Comparison of ENCODE assay signal across 9 cellular contexts in genomic region chr15:78059110-78059839, GRCh38. TPM values are rescaled to one million over a fixed set of nuclear protein-coding genes. Genes with fewer than 3 reads are reported as not detected.
DNase-seq lines count a peak whose midpoint lies in the region; ATAC-seq and TF ChIP-seq lines count a peak whose summit lies in the region.
"Had no signal": no experiment of that assay in that cellular context is flagged by ENCODE, and none has a peak within 500 bp of the region (broad histone marks: within the 10 kb centered on the region; RNA-seq: fewer than 3 reads in every experiment).

No MANE protein-coding gene starts in this region.

- TF ChIP-seq POLR2A in gastrocnemius medialis (IDR thresholded peaks at IDR 0.05), result no peak

- peak overlapping the region; percentile 11 for H3K4me2 ChIP-seq in GM23248 (ENCODE audit: unreplicated experiment)

- H3K9me3 ChIP-seq in GM23248 (ENCODE audit: low read depth) (no peaks in the 10 kb centered on the region), gastrocnemius medialis (no peaks in the 10 kb centered on the region)

- 43 to 47% methylated on average over 3 of the region's 3 CpGs for WGBS in GM23248 (ENCODE audit: low coverage in 1 of 2, low lambda C conversion rate in 2 of 2, missing lambda C conversion rate in 2 of 2), 2 experiments

- H3K79me2 ChIP-seq in GM23248 (ENCODE audit: insufficient read depth), result peaks cover 97% of the 10 kb centered on the region

- in situ Hi-C loops in GM23248 (cut with MboI), result no loop called here
- in situ Hi-C loops in gastrocnemius medialis (cut with MboI; ENCODE audit: low sequenced_read_pairs in 4 of 4), result no loop called here

- no peaks in the 10 kb centered on the region for H3K9me2 ChIP-seq in GM23248 (ENCODE audit: insufficient read depth)

- H3K9ac ChIP-seq in GM23248, result no peak overlapping the region

- TF ChIP-seq CTCF in dorsolateral prefrontal cortex (IDR thresholded peaks at IDR 0.05 in 54 of 56, conservative IDR thresholded peaks at IDR 0.05 in 2 of 56; ENCODE audit: low read depth in 1 of 56, partially characterized antibody in 56 of 56) (no peak), gastrocnemius medialis (IDR thresholded peaks at IDR 0.05 in 4 of 5, conservative IDR thresholded peaks at IDR 0.05 in 1 of 5) (no peak)

- ATAC-seq in gastrocnemius medialis (no peak), GM18858 (IDR thresholded peaks at IDR 0.05; ENCODE audit: unreplicated experiment) (no peak), GM19395 (IDR thresholded peaks at IDR 0.05; ENCODE audit: unreplicated experiment) (no peak), GM19023 (IDR thresholded peaks at IDR 0.05; ENCODE audit: unreplicated experiment) (no peak), HG03175 (IDR thresholded peaks at IDR 0.05; ENCODE audit: unreplicated experiment) (no peak)

- DNase-seq in GM23248 (peak; percentile 15), NCI-H82 (lab: John Stamatoyannopoulos, UW) (peak; percentile 89), dorsolateral prefrontal cortex (no peak), gastrocnemius medialis (no peak)

- 0 out of 2 replicates have a peak, but pooled peaks cover 3% of the 10 kb centered on the region for H4K20me1 ChIP-seq in GM23248 (ENCODE audit: insufficient read depth)

- no peaks in the 10 kb centered on the region for H3K27me3 ChIP-seq in GM23248 (replicated peaks; ENCODE audit: insufficient read depth)
- no peaks in the 10 kb centered on the region for H3K27me3 ChIP-seq in dorsolateral prefrontal cortex
- H3K27me3 ChIP-seq in gastrocnemius medialis, result no peaks in the 10 kb centered on the region

- intact Hi-C loops in dorsolateral prefrontal cortex (cut with DNase I), result no loop called here
- intact Hi-C loops in gastrocnemius medialis (cut with DNase I; ENCODE audit: low total_unique reads), result no loop called here

- H3K36me3 ChIP-seq in GM23248 (ENCODE audit: low read depth) (no peaks in the 10 kb centered on the region), gastrocnemius medialis (no peaks in the 10 kb centered on the region)

- H3K4me3 ChIP-seq in GM23248, result no peak overlapping the region
- no peak overlapping the region for H3K4me3 ChIP-seq in dorsolateral prefrontal cortex
- H3K4me3 ChIP-seq in gastrocnemius medialis, result no peak overlapping the region

- H3K4me1 ChIP-seq in GM23248 (ENCODE audit: insufficient read depth), result peaks cover 55% of the 10 kb centered on the region
- peaks cover 68 to 73% of the 10 kb centered on the region in 2 donors for H3K4me1 ChIP-seq in gastrocnemius medialis

- peaks cover 21% of the 10 kb centered on the region for H3F3A ChIP-seq in GM23248 (ENCODE audit: insufficient read depth)

- no peak overlapping the region for H2AFZ ChIP-seq in GM23248

- no peak overlapping the region for H3K27ac ChIP-seq in GM23248
- peak overlapping the region in 37 of 59 donors; percentile 1 to 78 (median 47) for H3K27ac ChIP-seq in dorsolateral prefrontal cortex
- peak overlapping the region in 3 of 4 donors; percentile 37 to 51 (median 46) for H3K27ac ChIP-seq in gastrocnemius medialis

RNA-seq across cellular contexts. Expression of gene TBC1D2B, which starts 18.2 kb away (rescaled TPM):
- 40.5 and 42.0 TPM in 2 replicates for total RNA-seq in GM23248 (2014; rRNA removed; shearing (Covaris generic))
- 11.1 and 13.5 TPM in 2 replicates for polyA plus RNA-seq in GM23248 (2016; fragmentation: Nextera tagmentation; extraction: Ambion mirVana)
- 10 to 100 TPM; 18.5 to 62.5 (median 37.5) TPM for total RNA-seq in dorsolateral prefrontal cortex
- total RNA-seq in gastrocnemius medialis, result 1 to 10 TPM; 4.7 to 9.6 (median 8.1) TPM

RNA-seq across cellular contexts. Expression of gene SH2D7, which starts 33.1 kb away (rescaled TPM):
- not detected in 2 replicates for total RNA-seq in GM23248 (2014; rRNA removed; shearing (Covaris generic))
- polyA plus RNA-seq in GM23248 (2016; fragmentation: Nextera tagmentation; extraction: Ambion mirVana), result not detected in 2 replicates
- total RNA-seq in dorsolateral prefrontal cortex, result not detected
- not detected for total RNA-seq in gastrocnemius medialis
- polyA plus RNA-seq: keratinocyte had no signal

Comparison
In these comparisons a context has a peak if more than half of its experiments do, and no peak if none do; other contexts are left out.
1. DNase-seq: peak in GM23248 (single experiment) and NCI-H82 (single experiment); none in dorsolateral prefrontal cortex (0 of 10) and gastrocnemius medialis (0 of 2).